Comparison of ENCODE assay signal across 1 cellular context in the genomic region with DNA sequence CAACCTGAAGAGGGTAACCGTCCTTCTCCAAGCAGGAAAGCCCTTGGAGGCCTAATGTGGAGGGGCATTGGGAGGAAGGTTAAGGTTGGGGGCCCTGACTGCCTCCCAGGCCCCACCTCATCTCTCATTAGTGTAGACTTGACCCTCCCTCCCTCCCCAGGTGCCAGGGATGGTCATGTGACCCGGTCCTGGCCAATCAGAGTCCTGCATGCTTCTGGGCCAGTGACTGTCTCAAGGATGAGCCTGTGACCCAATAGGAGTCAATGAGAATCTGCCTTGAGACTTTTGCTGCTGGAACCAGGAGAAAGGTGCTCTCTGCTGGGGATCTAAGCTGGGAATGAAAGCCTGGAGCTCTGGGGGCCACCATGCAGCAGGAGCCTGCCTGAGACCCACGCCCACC.
A peak's percentile ranks its signal among the peaks of the same experiment; 100 is the strongest.
TF ChIP-seq lines count a peak whose summit lies in the region.

No MANE protein-coding gene starts in this region.

TF ChIP-seq in GM12878, 131 proteins besides CTCF, POLR2A, EP300 and RAD21 (continued from another document):
- TF ChIP-seq, protein P1, sequence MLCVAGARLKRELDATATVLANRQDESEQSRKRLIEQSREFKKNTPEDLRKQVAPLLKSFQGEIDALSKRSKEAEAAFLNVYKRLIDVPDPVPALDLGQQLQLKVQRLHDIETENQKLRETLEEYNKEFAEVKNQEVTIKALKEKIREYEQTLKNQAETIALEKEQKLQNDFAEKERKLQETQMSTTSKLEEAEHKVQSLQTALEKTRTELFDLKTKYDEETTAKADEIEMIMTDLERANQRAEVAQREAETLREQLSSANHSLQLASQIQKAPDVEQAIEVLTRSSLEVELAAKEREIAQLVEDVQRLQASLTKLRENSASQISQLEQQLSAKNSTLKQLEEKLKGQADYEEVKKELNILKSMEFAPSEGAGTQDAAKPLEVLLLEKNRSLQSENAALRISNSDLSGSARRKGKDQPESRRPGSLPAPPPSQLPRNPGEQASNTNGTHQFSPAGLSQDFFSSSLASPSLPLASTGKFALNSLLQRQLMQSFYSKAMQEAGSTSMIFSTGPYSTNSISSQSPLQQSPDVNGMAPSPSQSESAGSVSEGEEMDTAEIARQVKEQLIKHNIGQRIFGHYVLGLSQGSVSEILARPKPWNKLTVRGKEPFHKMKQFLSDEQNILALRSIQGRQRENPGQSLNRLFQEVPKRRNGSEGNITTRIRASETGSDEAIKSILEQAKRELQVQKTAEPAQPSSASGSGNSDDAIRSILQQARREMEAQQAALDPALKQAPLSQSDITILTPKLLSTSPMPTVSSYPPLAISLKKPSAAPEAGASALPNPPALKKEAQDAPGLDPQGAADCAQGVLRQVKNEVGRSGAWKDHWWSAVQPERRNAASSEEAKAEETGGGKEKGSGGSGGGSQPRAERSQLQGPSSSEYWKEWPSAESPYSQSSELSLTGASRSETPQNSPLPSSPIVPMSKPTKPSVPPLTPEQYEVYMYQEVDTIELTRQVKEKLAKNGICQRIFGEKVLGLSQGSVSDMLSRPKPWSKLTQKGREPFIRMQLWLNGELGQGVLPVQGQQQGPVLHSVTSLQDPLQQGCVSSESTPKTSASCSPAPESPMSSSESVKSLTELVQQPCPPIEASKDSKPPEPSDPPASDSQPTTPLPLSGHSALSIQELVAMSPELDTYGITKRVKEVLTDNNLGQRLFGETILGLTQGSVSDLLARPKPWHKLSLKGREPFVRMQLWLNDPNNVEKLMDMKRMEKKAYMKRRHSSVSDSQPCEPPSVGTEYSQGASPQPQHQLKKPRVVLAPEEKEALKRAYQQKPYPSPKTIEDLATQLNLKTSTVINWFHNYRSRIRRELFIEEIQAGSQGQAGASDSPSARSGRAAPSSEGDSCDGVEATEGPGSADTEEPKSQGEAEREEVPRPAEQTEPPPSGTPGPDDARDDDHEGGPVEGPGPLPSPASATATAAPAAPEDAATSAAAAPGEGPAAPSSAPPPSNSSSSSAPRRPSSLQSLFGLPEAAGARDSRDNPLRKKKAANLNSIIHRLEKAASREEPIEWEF (IDR thresholded peaks at IDR 0.05; ENCODE audit: insufficient replicate concordance, low read depth, low read length): no peak
- no peak for TF ChIP-seq RCOR1 (conservative IDR thresholded peaks at IDR 0.05; ENCODE audit: low read depth, low read length)
- TF ChIP-seq, protein P2, sequence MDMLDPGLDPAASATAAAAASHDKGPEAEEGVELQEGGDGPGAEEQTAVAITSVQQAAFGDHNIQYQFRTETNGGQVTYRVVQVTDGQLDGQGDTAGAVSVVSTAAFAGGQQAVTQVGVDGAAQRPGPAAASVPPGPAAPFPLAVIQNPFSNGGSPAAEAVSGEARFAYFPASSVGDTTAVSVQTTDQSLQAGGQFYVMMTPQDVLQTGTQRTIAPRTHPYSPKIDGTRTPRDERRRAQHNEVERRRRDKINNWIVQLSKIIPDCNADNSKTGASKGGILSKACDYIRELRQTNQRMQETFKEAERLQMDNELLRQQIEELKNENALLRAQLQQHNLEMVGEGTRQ (IDR thresholded peaks at IDR 0.05; ENCODE audit: borderline replicate concordance, low read depth, low read length): peak; percentile 3; the same call in 1 of the 2 replicates
- TF ChIP-seq, protein P3, sequence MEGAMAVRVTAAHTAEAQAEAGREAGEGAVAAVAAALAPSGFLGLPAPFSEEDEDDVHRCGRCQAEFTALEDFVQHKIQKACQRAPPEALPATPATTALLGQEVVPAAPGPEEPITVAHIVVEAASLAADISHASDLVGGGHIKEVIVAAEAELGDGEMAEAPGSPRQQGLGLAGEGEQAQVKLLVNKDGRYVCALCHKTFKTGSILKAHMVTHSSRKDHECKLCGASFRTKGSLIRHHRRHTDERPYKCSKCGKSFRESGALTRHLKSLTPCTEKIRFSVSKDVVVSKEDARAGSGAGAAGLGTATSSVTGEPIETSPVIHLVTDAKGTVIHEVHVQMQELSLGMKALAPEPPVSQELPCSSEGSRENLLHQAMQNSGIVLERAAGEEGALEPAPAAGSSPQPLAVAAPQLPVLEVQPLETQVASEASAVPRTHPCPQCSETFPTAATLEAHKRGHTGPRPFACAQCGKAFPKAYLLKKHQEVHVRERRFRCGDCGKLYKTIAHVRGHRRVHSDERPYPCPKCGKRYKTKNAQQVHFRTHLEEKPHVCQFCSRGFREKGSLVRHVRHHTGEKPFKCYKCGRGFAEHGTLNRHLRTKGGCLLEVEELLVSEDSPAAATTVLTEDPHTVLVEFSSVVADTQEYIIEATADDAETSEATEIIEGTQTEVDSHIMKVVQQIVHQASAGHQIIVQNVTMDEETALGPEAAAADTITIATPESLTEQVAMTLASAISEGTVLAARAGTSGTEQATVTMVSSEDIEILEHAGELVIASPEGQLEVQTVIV (IDR thresholded peaks at IDR 0.05; ENCODE audit: borderline replicate concordance, partially characterized antibody): no peak
- TF ChIP-seq ZNF217 (IDR thresholded peaks at IDR 0.05): no peak
